In the genomic region with DNA sequence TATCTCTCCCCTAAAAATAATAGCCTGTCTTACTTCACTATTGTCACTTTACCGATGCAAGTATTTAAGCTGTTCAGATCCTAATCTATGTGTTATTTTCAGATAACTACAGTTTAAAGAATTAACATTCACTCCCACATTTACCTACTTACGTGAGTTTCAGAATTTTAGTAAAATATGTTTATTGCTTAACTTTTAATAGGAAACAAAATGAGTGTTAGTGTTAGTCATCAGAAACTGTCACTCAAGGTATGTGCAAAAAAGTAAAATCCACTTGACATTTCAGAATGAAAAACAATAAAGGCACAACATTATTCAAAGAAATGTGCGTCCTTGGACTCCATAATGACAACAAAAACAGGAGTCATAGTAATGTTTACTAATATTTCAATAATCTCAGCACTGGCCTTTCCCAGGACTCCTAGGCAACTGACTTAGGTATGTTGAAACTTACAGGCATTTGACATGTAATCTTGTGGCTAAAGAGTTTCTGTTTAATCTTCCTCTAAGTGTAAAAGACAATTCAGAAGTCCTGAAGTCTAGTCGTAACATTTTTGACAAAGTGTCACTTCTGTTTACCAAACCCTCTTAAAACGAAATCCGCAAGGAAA, we compare ENCODE assay signal across 13 cellular contexts. TPM values are rescaled to one million over a fixed set of nuclear protein-coding genes. Genes with fewer than 3 reads are reported as not detected.
DNase-seq lines count a peak whose midpoint lies in the region; TF ChIP-seq lines count a peak whose summit lies in the region.
"Had no signal": no experiment of that assay in that cellular context is flagged by ENCODE, and none has a peak within 500 bp of the region (broad histone marks: within the 10 kb centered on the region; RNA-seq: fewer than 3 reads in every experiment).

No MANE protein-coding gene starts in this region.

- TF ChIP-seq CTCF in hepatocyte (IDR thresholded peaks at IDR 0.05; ENCODE audit: poor library complexity) (no peak), WERI-Rb-1 (IDR thresholded peaks at IDR 0.05; ENCODE audit: low read depth, low read length) (no peak), thyroid gland (IDR thresholded peaks at IDR 0.05) (no peak), suprapubic skin (IDR thresholded peaks at IDR 0.05) (no peak)

- intact Hi-C loops in activated T-helper 1 cell treated with anti-CD3 and anti-CD28 coated beads, Interleukin-12 subunit alpha, Interleukin-12 subunit beta, Interleukin-2, Interleukin-4 antibody, amounts not matched to agents 30 ng/mL and 10 ng/mL and 1 ng/mL, durations not matched to agents 14 hours and 24 hours and 36 hours (cut with micrococcal nuclease) = no loop called here
- intact Hi-C loops in thyroid gland (cut with DNase I) = loop anchor here (5.0 kb wide), 1 partner anchor 244 kb away; no protein-coding TSS in a partner anchor

- H3K9me2 ChIP-seq in hepatocyte (replicated peaks; ENCODE audit: insufficient read depth) = no peaks in the 10 kb centered on the region

- no peaks in the 10 kb centered on the region for H3K27me3 Mint-ChIP-seq in activated T-helper 1 cell treated with anti-CD3 and anti-CD28 coated beads, Interleukin-12 subunit alpha, Interleukin-12 subunit beta, Interleukin-2, Interleukin-4 antibody, amounts not matched to agents 30 ng/mL and 10 ng/mL and 1 ng/mL, durations not matched to agents 14 hours and 24 hours and 36 hours (ENCODE audit: insufficient read depth)

- no peaks in the 10 kb centered on the region for H3K9me3 ChIP-seq in BLaER1 treated with 17β-estradiol and CSF1 and Interleukin-3, amounts not matched to agents 10 nM and 100 nM (replicated peaks in 1 of 11)
- H3K9me3 ChIP-seq in hepatocyte (ENCODE audit: low read depth) = no peaks in the 10 kb centered on the region
- H3K9me3 ChIP-seq in WERI-Rb-1 (ENCODE audit: severe bottlenecking) = no peaks in the 10 kb centered on the region
- H3K9me3 ChIP-seq in thyroid gland = no peaks in the 10 kb centered on the region
- no peaks in the 10 kb centered on the region for H3K9me3 ChIP-seq in suprapubic skin
- H3K9me3 ChIP-seq: right atrium auricular region, SJCRH30 had no signal

- TF ChIP-seq POLR2A in thyroid gland (IDR thresholded peaks at IDR 0.05) = no peak
- TF ChIP-seq POLR2A in suprapubic skin (IDR thresholded peaks at IDR 0.05) = no peak

- H3K4me3 ChIP-seq in BLaER1 treated with 17β-estradiol and CSF1 and Interleukin-3, amounts not matched to agents 10 nM and 100 nM = no peak overlapping the region
- H3K4me3 ChIP-seq in hepatocyte = no peak overlapping the region
- no peak overlapping the region for H3K4me3 ChIP-seq in WERI-Rb-1 (ENCODE audit: low read depth, low read length)
- H3K4me3 ChIP-seq in thyroid gland (replicated peaks in 1 of 3) = no peak overlapping the region
- no peak overlapping the region for H3K4me3 ChIP-seq in suprapubic skin
- H3K4me3 ChIP-seq: right atrium auricular region, SJCRH30 had no signal

- no peaks in the 10 kb centered on the region for H3K9me3 Mint-ChIP-seq in activated T-helper 1 cell treated with anti-CD3 and anti-CD28 coated beads, Interleukin-12 subunit alpha, Interleukin-12 subunit beta, Interleukin-2, Interleukin-4 antibody, amounts not matched to agents 30 ng/mL and 10 ng/mL and 1 ng/mL, durations not matched to agents 14 hours and 24 hours and 36 hours

- peaks cover 0 to 64% (median 8%) of the 10 kb centered on the region in 11 experiments; a peak in 10 of 22 replicates for H4K20me1 ChIP-seq in BLaER1 treated with 17β-estradiol and CSF1 and Interleukin-3, amounts not matched to agents 10 nM and 100 nM
- H4K20me1 ChIP-seq in hepatocyte (ENCODE audit: insufficient read depth, poor library complexity, severe bottlenecking) = peaks cover 3% of the 10 kb centered on the region

- H3K9ac ChIP-seq in BLaER1 treated with 17β-estradiol and CSF1 and Interleukin-3, amounts not matched to agents 10 nM and 100 nM = 0 out of 22 replicates have a peak overlapping the region, but pooled peaks of 1 of the 11 experiments have one; percentile 4

- H3K4me3 Mint-ChIP-seq in activated T-helper 1 cell treated with anti-CD3 and anti-CD28 coated beads, Interleukin-12 subunit alpha, Interleukin-12 subunit beta, Interleukin-2, Interleukin-4 antibody, amounts not matched to agents 30 ng/mL and 10 ng/mL and 1 ng/mL, durations not matched to agents 14 hours and 24 hours and 36 hours = peak overlapping the region; percentile 90

- no peak overlapping the region for H2AFZ ChIP-seq in hepatocyte

- H3K27ac Mint-ChIP-seq in activated T-helper 1 cell treated with anti-CD3 and anti-CD28 coated beads, Interleukin-12 subunit alpha, Interleukin-12 subunit beta, Interleukin-2, Interleukin-4 antibody, amounts not matched to agents 30 ng/mL and 10 ng/mL and 1 ng/mL, durations not matched to agents 14 hours and 24 hours and 36 hours = peak overlapping the region; percentile 40

- peaks cover 64% of the 10 kb centered on the region for H3K79me2 ChIP-seq in hepatocyte

- DNase-seq in GF-D8 (lab: John Stamatoyannopoulos, UW) = peak; percentile 13
- DNase-seq in activated T-helper 1 cell treated with anti-CD3 and anti-CD28 coated beads, Interleukin-12 subunit alpha, Interleukin-12 subunit beta, Interleukin-2, Interleukin-4 antibody, amounts not matched to agents 30 ng/mL and 10 ng/mL and 1 ng/mL, durations not matched to agents 14 hours and 24 hours and 36 hours (ENCODE audit: low spot score) = no peak
- no peak for DNase-seq in hepatocyte (ENCODE audit: low spot score)
- DNase-seq in WERI-Rb-1 = no peak
- no peak for DNase-seq in SIG-M5 treated with dmso at 0.1 percent for 504 hours (lab: John Stamatoyannopoulos, UW; ENCODE audit: unreplicated experiment)
- no peak for DNase-seq in thyroid gland
- no peak for DNase-seq in suprapubic skin (ENCODE audit: low spot score in 2 of 2)
- DNase-seq: anterior cingulate cortex, KBM-7, NCI-H2029 treated with DMSO at 0.1 percent for 48 hours, SJCRH30 had no signal

- no peak for TF ChIP-seq EP300 in suprapubic skin (IDR thresholded peaks at IDR 0.05)

- H3K36me3 ChIP-seq in BLaER1 treated with 17β-estradiol and CSF1 and Interleukin-3, amounts not matched to agents 10 nM and 100 nM = peaks cover 0 to 8% (median 0%) of the 10 kb centered on the region in 11 experiments; a peak in 6 of 22 replicates
- H3K36me3 ChIP-seq in hepatocyte (replicated peaks; ENCODE audit: insufficient read depth, low read depth) (no peaks in the 10 kb centered on the region), WERI-Rb-1 (no peaks in the 10 kb centered on the region), thyroid gland (no peaks in the 10 kb centered on the region), suprapubic skin (no peaks in the 10 kb centered on the region)
- H3K36me3 ChIP-seq: right atrium auricular region, SJCRH30 had no signal

- no peak overlapping the region for H3K27ac ChIP-seq in BLaER1 treated with 17β-estradiol and CSF1 and Interleukin-3, amounts not matched to agents 10 nM and 100 nM
- H3K27ac ChIP-seq in hepatocyte (peak overlapping the region; percentile 11), WERI-Rb-1 (no peak overlapping the region), thyroid gland (no peak overlapping the region), suprapubic skin (no peak overlapping the region)
- H3K27ac ChIP-seq: SJCRH30 had no signal

- peaks cover 0 to 9% (median 0%) of the 10 kb centered on the region in 11 experiments; a peak in 5 of 22 replicates for H3K27me3 ChIP-seq in BLaER1 treated with 17β-estradiol and CSF1 and Interleukin-3, amounts not matched to agents 10 nM and 100 nM
- H3K27me3 ChIP-seq in hepatocyte (no peaks in the 10 kb centered on the region), WERI-Rb-1 (ENCODE audit: insufficient read depth, low read depth, severe bottlenecking) (peaks cover 12% of the 10 kb centered on the region), thyroid gland (no peaks in the 10 kb centered on the region), suprapubic skin (no peaks in the 10 kb centered on the region)
- H3K27me3 ChIP-seq: right atrium auricular region, SJCRH30 had no signal

- peaks cover 76% of the 10 kb centered on the region for H3K4me1 Mint-ChIP-seq in activated T-helper 1 cell treated with anti-CD3 and anti-CD28 coated beads, Interleukin-12 subunit alpha, Interleukin-12 subunit beta, Interleukin-2, Interleukin-4 antibody, amounts not matched to agents 30 ng/mL and 10 ng/mL and 1 ng/mL, durations not matched to agents 14 hours and 24 hours and 36 hours (ENCODE audit: low read depth)

- H3K4me2 ChIP-seq in BLaER1 treated with 17β-estradiol and CSF1 and Interleukin-3, amounts not matched to agents 10 nM and 100 nM = peak overlapping the region; percentile 32 to 94 (median 56); a peak in 19 of 22 replicates
- peak overlapping the region; percentile 74 for H3K4me2 ChIP-seq in hepatocyte

- H3K36me3 Mint-ChIP-seq in activated T-helper 1 cell treated with anti-CD3 and anti-CD28 coated beads, Interleukin-12 subunit alpha, Interleukin-12 subunit beta, Interleukin-2, Interleukin-4 antibody, amounts not matched to agents 30 ng/mL and 10 ng/mL and 1 ng/mL, durations not matched to agents 14 hours and 24 hours and 36 hours (ENCODE audit: low read depth) = peaks cover 60% of the 10 kb centered on the region

- peaks cover 26 to 70% (median 50%) of the 10 kb centered on the region in 10 experiments for H3K4me1 ChIP-seq in BLaER1 treated with 17β-estradiol and CSF1 and Interleukin-3, amounts not matched to agents 10 nM and 100 nM
- H3K4me1 ChIP-seq in hepatocyte (ENCODE audit: insufficient read depth) (peaks cover 55% of the 10 kb centered on the region), thyroid gland (peaks cover 43 to 45% of the 10 kb centered on the region in 2 donors), suprapubic skin (peaks cover 64% of the 10 kb centered on the region)

- 63% methylated on average over 6 of the region's 6 CpGs for WGBS in hepatocyte (ENCODE audit: low lambda C conversion rate, missing lambda C conversion rate)
- WGBS in thyroid gland, 2 donors = 91 to 93% methylated on average over 6 of the region's 6 CpGs
- 63% methylated on average over 6 of the region's 6 CpGs for WGBS in suprapubic skin

RNA-seq across cellular contexts. Expression of a gene that starts 4.5 kb away (rescaled TPM):
- total RNA-seq in activated T-helper 1 cell treated with anti-CD3 and anti-CD28 coated beads, Interleukin-12 subunit alpha, Interleukin-12 subunit beta, Interleukin-2, Interleukin-4 antibody, amounts not matched to agents 30 ng/mL and 10 ng/mL and 1 ng/mL, durations not matched to agents 14 hours and 24 hours and 36 hours = 107 and 109 TPM in 2 replicates
- total RNA-seq in hepatocyte (28.7 and 32.6 TPM in 2 replicates), thyroid gland (10 to 100 TPM; 62.1 to 88.1 (median 83.0) TPM), suprapubic skin (10 to 100 TPM; 32.8 to 95.4 (median 42.4) TPM)
- polyA plus RNA-seq in hepatocyte = 14.7 and 16.3 TPM in 2 replicates
